Comparison of ENCODE assay signal across 18 cellular contexts in genomic region chr22:20181194-20181931, GRCh38. TPM values are rescaled to one million over a fixed set of nuclear protein-coding genes. Genes with fewer than 3 reads are reported as not detected.
DNase-seq lines count a peak whose midpoint lies in the region; ATAC-seq and TF ChIP-seq lines count a peak whose summit lies in the region.
"Had no signal": no experiment of that assay in that cellular context is flagged by ENCODE, and none has a peak within 500 bp of the region (broad histone marks: within the 10 kb centered on the region; RNA-seq: fewer than 3 reads in every experiment).

No MANE protein-coding gene starts in this region.

- peak overlapping the region; percentile 27 for H3K18ac ChIP-seq in neuronal stem cell (ENCODE audit: low read length)

- H3K9me3 ChIP-seq in Peyer's patch = no peaks in the 10 kb centered on the region
- no peaks in the 10 kb centered on the region for H3K9me3 ChIP-seq in neuronal stem cell (replicated peaks in 1 of 2; ENCODE audit: control insufficient read depth in 2 of 2, insufficient read depth in 1 of 2, low read depth in 1 of 2, low read length in 2 of 2)

- H3K27me3 ChIP-seq in Peyer's patch = no peaks in the 10 kb centered on the region
- H3K27me3 ChIP-seq in neuronal stem cell (ENCODE audit: control insufficient read depth in 3 of 3, insufficient read depth in 3 of 3, low read depth in 1 of 3, low read length in 3 of 3) = peaks cover 0 to 40% (median 0%) of the 10 kb centered on the region in 3 experiments

- H4K91ac ChIP-seq in neuronal stem cell (ENCODE audit: low read depth, low read length, poor library complexity) = no peak overlapping the region

- WGBS in neuronal stem cell (ENCODE audit: extremely low coverage in 2 of 2, insufficient read length in 2 of 2, insufficient replicate concordance in 1 of 2), 2 donors = no CpG with 5 or more reads among the region's 18 CpGs

- H3K79me1 ChIP-seq in neuronal stem cell (ENCODE audit: low read depth, low read length) = no peaks in the 10 kb centered on the region

- no peak for TF ChIP-seq POLR2A in Peyer's patch (IDR thresholded peaks at IDR 0.05)

- H3K14ac ChIP-seq in neuronal stem cell (ENCODE audit: low read length) = peak overlapping the region; percentile 71

- TF ChIP-seq CTCF in Peyer's patch (IDR thresholded peaks at IDR 0.05) = no peak

- no peak overlapping the region for H2AFZ ChIP-seq in neuronal stem cell (ENCODE audit: low read length)

- H4K8ac ChIP-seq in neuronal stem cell (ENCODE audit: low read depth, low read length) = no peak overlapping the region

- H2BK5ac ChIP-seq in neuronal stem cell (ENCODE audit: low read length) = no peak overlapping the region

- peak overlapping the region; percentile 66 for H3K4ac ChIP-seq in neuronal stem cell (ENCODE audit: low read length)

- peak overlapping the region; percentile 44 for H3K23ac ChIP-seq in neuronal stem cell (ENCODE audit: low read depth, low read length, poor library complexity)

- peak overlapping the region; percentile 31 for H2BK120ac ChIP-seq in neuronal stem cell (ENCODE audit: low read depth, low read length)

- no peak overlapping the region for H3K27ac ChIP-seq in Peyer's patch
- no peak overlapping the region for H3K27ac ChIP-seq in neuronal stem cell (replicated peaks; ENCODE audit: low read length)
- H3K27ac ChIP-seq: HL-60 had no signal

- H3K4me1 ChIP-seq in Peyer's patch (peaks cover 0 to 4% (median 0%) of the 10 kb centered on the region in 4 donors), neuronal stem cell (ENCODE audit: control insufficient read depth in 2 of 2, insufficient read depth in 1 of 2, low read depth in 1 of 2, low read length in 2 of 2) (peaks cover 0 to 4% of the 10 kb centered on the region in 2 donors)

- no peak overlapping the region for H2BK12ac ChIP-seq in neuronal stem cell (ENCODE audit: low read length)

- peak; percentile 89 for ATAC-seq in left lobe of liver
- ATAC-seq in GM21619 (IDR thresholded peaks at IDR 0.05; ENCODE audit: unreplicated experiment) = no peak
- ATAC-seq in GM19328 (IDR thresholded peaks at IDR 0.05; ENCODE audit: unreplicated experiment) = no peak
- ATAC-seq: CD8-positive, alpha-beta T cell had no signal

- no peak overlapping the region for H3K9ac ChIP-seq in neuronal stem cell (ENCODE audit: low read depth, low read length, poor library complexity)

- H2AK5ac ChIP-seq in neuronal stem cell (ENCODE audit: low read depth, low read length) = peak overlapping the region; percentile 46

- H3K36me3 ChIP-seq in Peyer's patch = no peaks in the 10 kb centered on the region
- H3K36me3 ChIP-seq in neuronal stem cell (replicated peaks in 1 of 2; ENCODE audit: control insufficient read depth in 2 of 2, insufficient read depth in 2 of 2, low read length in 2 of 2) = no peaks in the 10 kb centered on the region

- DNase-seq in Peyer's patch = peak in 2 of 3 donors; percentile 56 to 63
- peak; percentile 79 for DNase-seq in left lobe of liver (ENCODE audit: low spot score)
- DNase-seq in neuronal stem cell (ENCODE audit: low spot score) = no peak
- no peak for DNase-seq in NOMO-1 treated with dmso at 0.1 percent for 144 hours (lab: John Stamatoyannopoulos, UW; ENCODE audit: unreplicated experiment)
- DNase-seq: ACHN; AML-193; Calu3; CD8-positive, alpha-beta T cell; DMS79 treated with DMSO at 0.1 percent for 48 hours; GF-D8; GOT3; H7; IMR-90; Karpas-422; KBM-7 had no signal

- H3K4me3 ChIP-seq in Peyer's patch = no peak overlapping the region
- H3K4me3 ChIP-seq in neuronal stem cell (ENCODE audit: low read length in 2 of 2) = no peak overlapping the region

- no peak overlapping the region for H3K4me2 ChIP-seq in neuronal stem cell (ENCODE audit: insufficient read depth, low read length, poor library complexity, severe bottlenecking)

- H2BK15ac ChIP-seq in neuronal stem cell (ENCODE audit: low read length) = no peak overlapping the region

RNA-seq across cellular contexts. Expression of gene CCDC188, which starts 30.5 kb away (rescaled TPM):
- total RNA-seq in Peyer's patch (1 to 10 TPM in 1 of 4 donors, not detected in 3; 6.6 TPM), left lobe of liver (not detected)
- polyA plus RNA-seq in neuronal stem cell (2013, experiment 1 of 2) = not detected
- polyA plus RNA-seq in neuronal stem cell (2013, experiment 2 of 2) = not detected
- total RNA-seq: Calu3; CD8-positive, alpha-beta T cell; H7; IMR-90 had no signal

RNA-seq across cellular contexts. Expression of gene ZDHHC8, which starts 49.8 kb away (rescaled TPM):
- total RNA-seq in Peyer's patch (10 to 100 TPM in 3 of 4 donors, 1 to 10 TPM in 1; 4.1 to 37.0 (median 22.6) TPM), left lobe of liver (37.3 TPM)
- 44.3 TPM for polyA plus RNA-seq in neuronal stem cell (2013, experiment 1 of 2)
- 42.8 TPM for polyA plus RNA-seq in neuronal stem cell (2013, experiment 2 of 2)

Comparison
In these comparisons a context has a peak if more than half of its experiments do, and no peak if none do; other contexts are left out.
1. DNase-seq: peak in Peyer's patch (2 of 3) and left lobe of liver (single experiment); none in neuronal stem cell (single experiment) and NOMO-1 treated with dmso at 0.1 percent for 144 hours (single experiment).